In the genomic region with DNA sequence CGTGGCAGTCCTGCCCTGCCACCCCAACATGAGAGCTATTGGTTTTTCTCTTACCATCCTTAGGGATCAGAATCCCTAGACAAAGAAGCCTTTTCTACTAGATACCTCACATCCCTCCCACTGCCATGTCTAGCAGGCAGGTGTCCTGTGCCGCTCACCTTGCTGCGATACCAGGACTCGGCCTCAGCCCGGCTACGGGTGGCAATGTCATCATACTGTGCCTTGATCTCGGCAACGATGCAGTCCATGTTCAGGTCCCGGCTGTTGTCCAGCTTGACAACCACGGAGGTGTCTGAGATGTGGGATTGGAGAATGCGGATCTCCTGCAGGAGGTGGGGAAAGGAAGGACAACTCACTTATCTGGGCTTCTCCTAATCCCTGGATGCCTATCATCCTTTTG, we compare ENCODE assay signal across 32 cellular contexts. TPM values are rescaled to one million over a fixed set of nuclear protein-coding genes. Genes with fewer than 3 reads are reported as not detected.
"Had no signal": no experiment of that assay in that cellular context is flagged by ENCODE, and none has a peak within 500 bp of the region (broad histone marks: within the 10 kb centered on the region; RNA-seq: fewer than 3 reads in every experiment).

No MANE protein-coding gene starts in this region.

- H3K4me1 Mint-ChIP-seq: stimulated activated memory B cell treated with anti-CD40 and anti-IgM and Interleukin-4, amounts not matched to agents 10 μg/mL and 1 μg/mL and 100 μg/mL, for 72 hours; stimulated activated naive CD8-positive, alpha-beta T cell treated with anti-CD3 and anti-CD28 coated beads, Interleukin-15, amount 100 ng/mL, for 72 hours had no signal

- H3K4me3 ChIP-seq: left ventricle myocardium inferior, lung, mucosa of descending colon, ovary, right atrium auricular region, right lobe of liver, smooth muscle cell, testis, thyroid gland, transverse colon, upper lobe of left lung had no signal

- ATAC-seq: mucosa of descending colon; naive thymus-derived CD4-positive, alpha-beta T cell; natural killer cell treated with Interleukin-12 subunit alpha and Interleukin-12 subunit beta and Interleukin-15 and Interleukin-18, amount 100 ng/mL, for 72 hours; right lobe of liver; stimulated activated memory B cell treated with anti-CD40 and anti-IgM and Interleukin-4, amounts not matched to agents 10 μg/mL and 1 μg/mL and 100 μg/mL, for 72 hours; stimulated activated naive CD8-positive, alpha-beta T cell treated with anti-CD3 and anti-CD28 coated beads, Interleukin-15, amount 100 ng/mL, for 72 hours had no signal

- H3K4me3 Mint-ChIP-seq: immature natural killer cell; natural killer cell treated with Interleukin-12 subunit alpha and Interleukin-12 subunit beta and Interleukin-15 and Interleukin-18, amount 100 ng/mL, for 72 hours; stimulated activated memory B cell treated with anti-CD40 and anti-IgM and Interleukin-4, amounts not matched to agents 10 μg/mL and 1 μg/mL and 100 μg/mL, for 72 hours; stimulated activated naive CD8-positive, alpha-beta T cell treated with anti-CD3 and anti-CD28 coated beads, Interleukin-15, amount 100 ng/mL, for 72 hours had no signal

- DNase-seq: hypothalamus; immature natural killer cell; left ventricle myocardium inferior; mesendoderm; midbrain; mucosa of descending colon; naive thymus-derived CD4-positive, alpha-beta T cell; nucleus accumbens; ovary; stimulated activated CD4-positive, alpha-beta T cell treated with anti-CD3 and anti-CD28 coated beads, Interleukin-1b, Interleukin-23, amount 100 ng/mL, for 48 hours; stimulated activated CD4-positive, alpha-beta T cell treated with anti-CD3 and anti-CD28 coated beads, Interleukin-2, amount 100 ng/mL, for 48 hours; stimulated activated CD4-positive, alpha-beta T cell treated with anti-CD3 and anti-CD28 coated beads, Interleukin-4, amount 100 ng/mL, for 4 hours; stimulated activated CD8-positive, alpha-beta memory T cell treated with anti-CD3 and anti-CD28 coated beads, Interleukin-4, amount 100 ng/mL, for 48 hours; stimulated activated naive CD4-positive, alpha-beta T cell treated with Interleukin-2 at 50 U/mL for 16 hours; stimulated activated naive CD8-positive, alpha-beta T cell treated with anti-CD3 and anti-CD28 coated beads, Interleukin-15, amount 100 ng/mL, for 72 hours; substantia nigra; testis; thyroid gland; transverse colon had no signal

- H3K27ac Mint-ChIP-seq: naive thymus-derived CD4-positive, alpha-beta T cell; natural killer cell treated with Interleukin-12 subunit alpha and Interleukin-12 subunit beta and Interleukin-15 and Interleukin-18, amount 100 ng/mL, for 72 hours; progenitor cell of endocrine pancreas; stimulated activated memory B cell treated with anti-CD40 and anti-IgM and Interleukin-4, amounts not matched to agents 10 μg/mL and 1 μg/mL and 100 μg/mL, for 72 hours; stimulated activated naive CD8-positive, alpha-beta T cell treated with anti-CD3 and anti-CD28 coated beads, Interleukin-15, amount 100 ng/mL, for 72 hours had no signal

- H3K36me3 Mint-ChIP-seq: immature natural killer cell; naive thymus-derived CD4-positive, alpha-beta T cell; natural killer cell treated with Interleukin-12 subunit alpha and Interleukin-12 subunit beta and Interleukin-15 and Interleukin-18, amount 100 ng/mL, for 72 hours; stimulated activated memory B cell treated with anti-CD40 and anti-IgM and Interleukin-4, amounts not matched to agents 10 μg/mL and 1 μg/mL and 100 μg/mL, for 72 hours had no signal

- H3K9me3 ChIP-seq: left ventricle myocardium inferior, mucosa of descending colon, ovary, right atrium auricular region, right lobe of liver, testis, thyroid gland, transverse colon, upper lobe of left lung had no signal

- H3K27me3 ChIP-seq: ovary, right atrium auricular region, right lobe of liver, testis, thyroid gland had no signal

- H3K36me3 ChIP-seq: left ventricle myocardium inferior, ovary, right atrium auricular region, right lobe of liver, thyroid gland, transverse colon, upper lobe of left lung had no signal

- H3K9me3 Mint-ChIP-seq: immature natural killer cell; natural killer cell treated with Interleukin-12 subunit alpha and Interleukin-12 subunit beta and Interleukin-15 and Interleukin-18, amount 100 ng/mL, for 72 hours; stimulated activated memory B cell treated with anti-CD40 and anti-IgM and Interleukin-4, amounts not matched to agents 10 μg/mL and 1 μg/mL and 100 μg/mL, for 72 hours; stimulated activated naive CD8-positive, alpha-beta T cell treated with anti-CD3 and anti-CD28 coated beads, Interleukin-15, amount 100 ng/mL, for 72 hours had no signal

- H3K4me1 ChIP-seq: left ventricle myocardium inferior, right atrium auricular region, right lobe of liver, testis, upper lobe of left lung had no signal

- H3K27ac ChIP-seq: left ventricle myocardium inferior, ovary, right atrium auricular region, right lobe of liver, testis, thyroid gland, transverse colon, upper lobe of left lung had no signal

- H3K4me2 ChIP-seq: smooth muscle cell had no signal

RNA-seq across cellular contexts. Expression of a gene that starts 4.5 kb away (rescaled TPM):
- total RNA-seq: kidney epithelial cell; left ventricle myocardium inferior; lung; mucosa of descending colon; myocyte; naive thymus-derived CD4-positive, alpha-beta T cell; natural killer cell treated with Interleukin-12 subunit alpha and Interleukin-12 subunit beta and Interleukin-15 and Interleukin-18, amount 100 ng/mL, for 72 hours; ovary; progenitor cell of endocrine pancreas; pulmonary artery endothelial cell; renal cortical epithelial cell; right atrium auricular region; right lobe of liver; skeletal muscle tissue; smooth muscle cell; transverse colon; upper lobe of left lung had no signal

RNA-seq across cellular contexts. Expression of a gene that starts 25.4 kb away (rescaled TPM):
- total RNA-seq: left ventricle myocardium inferior, mucosa of descending colon, progenitor cell of endocrine pancreas, pulmonary artery endothelial cell, renal cortical epithelial cell, right atrium auricular region, skeletal muscle tissue, transverse colon had no signal

RNA-seq across cellular contexts. Expression of a gene that starts 42.3 kb away (rescaled TPM):
- total RNA-seq: left ventricle myocardium inferior, progenitor cell of endocrine pancreas, right atrium auricular region, right lobe of liver, smooth muscle cell had no signal

RNA-seq across cellular contexts. Expression of a gene that starts 50.6 kb away (rescaled TPM):
- total RNA-seq: kidney epithelial cell; left ventricle myocardium inferior; lung; mucosa of descending colon; myocyte; naive thymus-derived CD4-positive, alpha-beta T cell; natural killer cell treated with Interleukin-12 subunit alpha and Interleukin-12 subunit beta and Interleukin-15 and Interleukin-18, amount 100 ng/mL, for 72 hours; ovary; progenitor cell of endocrine pancreas; renal cortical epithelial cell; right atrium auricular region; right lobe of liver; smooth muscle cell; thyroid gland; transverse colon; upper lobe of left lung had no signal
